1 cellular context compared by ENCODE assay signal in the genomic region with DNA sequence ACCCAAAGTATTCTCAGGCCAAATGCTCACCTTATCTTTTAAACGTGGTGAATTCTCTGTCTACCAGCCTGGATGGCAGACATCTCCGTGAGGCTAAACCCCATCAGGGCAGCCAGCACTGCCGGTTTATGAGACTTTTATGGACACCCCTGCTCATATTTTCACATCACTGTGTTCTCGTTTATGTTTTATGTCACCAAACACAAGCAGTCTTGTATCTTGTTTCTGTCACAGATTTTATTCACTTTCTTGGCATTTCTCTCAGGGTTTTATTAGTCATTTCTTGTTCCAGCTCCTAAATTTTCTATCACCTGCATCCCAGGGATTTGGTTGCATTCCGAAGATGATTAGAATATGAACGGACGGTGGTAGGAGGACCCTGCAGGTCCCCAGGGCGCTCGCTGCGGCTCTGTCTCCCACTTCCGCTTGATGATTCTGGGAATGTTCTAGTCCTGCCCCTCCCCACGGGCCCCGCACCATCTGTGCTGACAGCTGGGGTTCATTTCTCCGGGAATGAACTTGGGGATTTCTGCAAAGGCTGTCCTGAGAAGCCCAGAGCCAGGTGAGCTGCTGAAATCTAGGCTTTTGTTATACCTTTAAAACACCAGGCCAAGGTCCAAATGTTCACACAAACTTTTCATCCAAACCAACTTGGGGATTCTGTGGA.
TF ChIP-seq lines count a peak whose summit lies in the region.

No MANE protein-coding gene starts in this region.

TF ChIP-seq in WTC11, 78 proteins besides CTCF, POLR2A, EP300 and RAD21 (continued from another document):
- TF ChIP-seq, protein P1, sequence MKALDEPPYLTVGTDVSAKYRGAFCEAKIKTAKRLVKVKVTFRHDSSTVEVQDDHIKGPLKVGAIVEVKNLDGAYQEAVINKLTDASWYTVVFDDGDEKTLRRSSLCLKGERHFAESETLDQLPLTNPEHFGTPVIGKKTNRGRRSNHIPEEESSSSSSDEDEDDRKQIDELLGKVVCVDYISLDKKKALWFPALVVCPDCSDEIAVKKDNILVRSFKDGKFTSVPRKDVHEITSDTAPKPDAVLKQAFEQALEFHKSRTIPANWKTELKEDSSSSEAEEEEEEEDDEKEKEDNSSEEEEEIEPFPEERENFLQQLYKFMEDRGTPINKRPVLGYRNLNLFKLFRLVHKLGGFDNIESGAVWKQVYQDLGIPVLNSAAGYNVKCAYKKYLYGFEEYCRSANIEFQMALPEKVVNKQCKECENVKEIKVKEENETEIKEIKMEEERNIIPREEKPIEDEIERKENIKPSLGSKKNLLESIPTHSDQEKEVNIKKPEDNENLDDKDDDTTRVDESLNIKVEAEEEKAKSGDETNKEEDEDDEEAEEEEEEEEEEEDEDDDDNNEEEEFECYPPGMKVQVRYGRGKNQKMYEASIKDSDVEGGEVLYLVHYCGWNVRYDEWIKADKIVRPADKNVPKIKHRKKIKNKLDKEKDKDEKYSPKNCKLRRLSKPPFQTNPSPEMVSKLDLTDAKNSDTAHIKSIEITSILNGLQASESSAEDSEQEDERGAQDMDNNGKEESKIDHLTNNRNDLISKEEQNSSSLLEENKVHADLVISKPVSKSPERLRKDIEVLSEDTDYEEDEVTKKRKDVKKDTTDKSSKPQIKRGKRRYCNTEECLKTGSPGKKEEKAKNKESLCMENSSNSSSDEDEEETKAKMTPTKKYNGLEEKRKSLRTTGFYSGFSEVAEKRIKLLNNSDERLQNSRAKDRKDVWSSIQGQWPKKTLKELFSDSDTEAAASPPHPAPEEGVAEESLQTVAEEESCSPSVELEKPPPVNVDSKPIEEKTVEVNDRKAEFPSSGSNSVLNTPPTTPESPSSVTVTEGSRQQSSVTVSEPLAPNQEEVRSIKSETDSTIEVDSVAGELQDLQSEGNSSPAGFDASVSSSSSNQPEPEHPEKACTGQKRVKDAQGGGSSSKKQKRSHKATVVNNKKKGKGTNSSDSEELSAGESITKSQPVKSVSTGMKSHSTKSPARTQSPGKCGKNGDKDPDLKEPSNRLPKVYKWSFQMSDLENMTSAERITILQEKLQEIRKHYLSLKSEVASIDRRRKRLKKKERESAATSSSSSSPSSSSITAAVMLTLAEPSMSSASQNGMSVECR (CRISPR knock-in tag; IDR thresholded peaks at IDR 0.05; ENCODE audit: borderline replicate concordance) = no peak
- no peak for TF ChIP-seq SMAD4 (CRISPR knock-in tag; IDR thresholded peaks at IDR 0.05)
- no peak for TF ChIP-seq EMX1 (CRISPR knock-in tag; IDR thresholded peaks at IDR 0.05)
- TF ChIP-seq, protein P2, sequence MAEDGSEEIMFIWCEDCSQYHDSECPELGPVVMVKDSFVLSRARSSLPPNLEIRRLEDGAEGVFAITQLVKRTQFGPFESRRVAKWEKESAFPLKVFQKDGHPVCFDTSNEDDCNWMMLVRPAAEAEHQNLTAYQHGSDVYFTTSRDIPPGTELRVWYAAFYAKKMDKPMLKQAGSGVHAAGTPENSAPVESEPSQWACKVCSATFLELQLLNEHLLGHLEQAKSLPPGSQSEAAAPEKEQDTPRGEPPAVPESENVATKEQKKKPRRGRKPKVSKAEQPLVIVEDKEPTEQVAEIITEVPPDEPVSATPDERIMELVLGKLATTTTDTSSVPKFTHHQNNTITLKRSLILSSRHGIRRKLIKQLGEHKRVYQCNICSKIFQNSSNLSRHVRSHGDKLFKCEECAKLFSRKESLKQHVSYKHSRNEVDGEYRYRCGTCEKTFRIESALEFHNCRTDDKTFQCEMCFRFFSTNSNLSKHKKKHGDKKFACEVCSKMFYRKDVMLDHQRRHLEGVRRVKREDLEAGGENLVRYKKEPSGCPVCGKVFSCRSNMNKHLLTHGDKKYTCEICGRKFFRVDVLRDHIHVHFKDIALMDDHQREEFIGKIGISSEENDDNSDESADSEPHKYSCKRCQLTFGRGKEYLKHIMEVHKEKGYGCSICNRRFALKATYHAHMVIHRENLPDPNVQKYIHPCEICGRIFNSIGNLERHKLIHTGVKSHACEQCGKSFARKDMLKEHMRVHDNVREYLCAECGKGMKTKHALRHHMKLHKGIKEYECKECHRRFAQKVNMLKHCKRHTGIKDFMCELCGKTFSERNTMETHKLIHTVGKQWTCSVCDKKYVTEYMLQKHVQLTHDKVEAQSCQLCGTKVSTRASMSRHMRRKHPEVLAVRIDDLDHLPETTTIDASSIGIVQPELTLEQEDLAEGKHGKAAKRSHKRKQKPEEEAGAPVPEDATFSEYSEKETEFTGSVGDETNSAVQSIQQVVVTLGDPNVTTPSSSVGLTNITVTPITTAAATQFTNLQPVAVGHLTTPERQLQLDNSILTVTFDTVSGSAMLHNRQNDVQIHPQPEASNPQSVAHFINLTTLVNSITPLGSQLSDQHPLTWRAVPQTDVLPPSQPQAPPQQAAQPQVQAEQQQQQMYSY (CRISPR knock-in tag; IDR thresholded peaks at IDR 0.05) = no peak
